ENCODE assay signal across 29 cellular contexts in the genomic region with DNA sequence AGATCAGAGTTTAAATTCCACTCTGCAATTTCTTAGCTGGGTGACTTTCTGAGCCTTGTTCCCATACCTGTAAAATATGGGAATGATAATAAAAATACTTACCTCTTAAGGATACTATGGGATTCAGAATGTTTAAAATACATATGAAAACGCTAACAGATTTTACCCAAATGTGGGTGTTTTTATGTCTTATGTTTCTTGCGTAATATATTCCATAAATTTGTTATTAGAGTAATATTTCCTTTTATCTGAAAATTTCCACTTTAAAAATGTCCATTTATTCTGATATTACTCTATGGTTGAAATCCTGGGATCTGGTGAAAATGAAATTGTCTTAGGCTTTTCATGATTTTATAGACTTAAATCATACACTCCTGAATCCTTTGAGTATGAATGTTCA.
"Had no signal": no experiment of that assay in that cellular context is flagged by ENCODE, and none has a peak within 500 bp of the region (broad histone marks: within the 10 kb centered on the region; RNA-seq: fewer than 3 reads in every experiment).

No MANE protein-coding gene starts in this region.

- H3K36me3 Mint-ChIP-seq: WTC11 had no signal

- H3K4me1 ChIP-seq: SJCRH30 had no signal

- H3K9me3 ChIP-seq: ascending aorta, SJCRH30 had no signal

- H3K27ac ChIP-seq: ascending aorta, SJCRH30, SK-N-MC had no signal

- H3K4me1 Mint-ChIP-seq: WTC11 had no signal

- ATAC-seq: activated CD4-positive, alpha-beta T cell treated with anti-CD3 and anti-CD28 coated beads for 36 hours; activated CD4-positive, CD25-positive, alpha-beta regulatory T cell treated with anti-CD3 and anti-CD28 coated beads, Interleukin-2, amount 50 U/mL, for 24 hours; activated CD8-positive, alpha-beta T cell treated with anti-CD3 and anti-CD28 coated beads, Interleukin-2, amount 10 ng/mL, durations not matched to agents 7 days and 5 days; Panc1; WTC11 had no signal

- H3K27me3 ChIP-seq: ascending aorta, cardiac muscle cell, SJCRH30 had no signal

- H3K4me3 ChIP-seq: ascending aorta, cardiac muscle cell, SJCRH30, SK-N-MC had no signal

- H3K9me3 Mint-ChIP-seq: activated CD4-positive, alpha-beta T cell treated with anti-CD3 and anti-CD28 coated beads, Interleukin-2, amount 10 ng/mL, durations not matched to agents 7 days and 5 days; activated naive CD4-positive, alpha-beta T cell treated with anti-CD3 and anti-CD28 coated beads, Interleukin-2, amount 50 U/mL, for 24 hours; activated T-cell treated with anti-CD3 and anti-CD28 coated beads, Interleukin-2, amount 50 U/mL, for 24 hours; activated T-helper 2 cell treated with anti-CD3 and anti-CD28 coated beads, Interferon-gamma antibody, Interleukin-2, Interleukin-4, amounts not matched to agents 10 μg/mL and 5 μg/mL and 100 μg/mL, durations not matched to agents 14 hours and 24 hours and 36 hours; T-helper 2 cell treated with Interferon-gamma antibody and Interleukin-4, amounts not matched to agents 5 μg/mL and 100 μg/mL, for 36 hours; WTC11 had no signal

- H3K27me3 Mint-ChIP-seq: activated CD4-positive, alpha-beta T cell treated with anti-CD3 and anti-CD28 coated beads for 36 hours; activated CD4-positive, alpha-beta T cell treated with anti-CD3 and anti-CD28 coated beads, Interleukin-2, amount 10 ng/mL, durations not matched to agents 7 days and 5 days; activated naive CD4-positive, alpha-beta T cell treated with anti-CD3 and anti-CD28 coated beads, Interleukin-2, amount 50 U/mL, for 24 hours; activated naive CD8-positive, alpha-beta T cell treated with anti-CD3 and anti-CD28 coated beads, Interleukin-2, amount 10 ng/mL, durations not matched to agents 7 days and 5 days; activated T-cell treated with anti-CD3 and anti-CD28 coated beads, Interleukin-2, amount 50 U/mL, for 24 hours had no signal

- H3K4me3 Mint-ChIP-seq: activated CD4-positive, alpha-beta T cell treated with anti-CD3 and anti-CD28 coated beads for 36 hours; activated CD4-positive, alpha-beta T cell treated with anti-CD3 and anti-CD28 coated beads, Interleukin-2, amount 10 ng/mL, durations not matched to agents 7 days and 5 days; activated CD8-positive, alpha-beta T cell treated with anti-CD3 and anti-CD28 coated beads, Interleukin-2, amount 10 ng/mL, durations not matched to agents 7 days and 5 days; activated naive CD4-positive, alpha-beta T cell treated with anti-CD3 and anti-CD28 coated beads, Interleukin-2, amount 50 U/mL, for 24 hours; activated naive CD8-positive, alpha-beta T cell treated with anti-CD3 and anti-CD28 coated beads, Interleukin-2, amount 10 ng/mL, durations not matched to agents 7 days and 5 days; activated T-cell treated with anti-CD3 and anti-CD28 coated beads, Interleukin-2, amount 50 U/mL, for 24 hours; T-helper 2 cell treated with Interferon-gamma antibody and Interleukin-4, amounts not matched to agents 5 μg/mL and 100 μg/mL, for 36 hours; WTC11 had no signal

- H3K36me3 ChIP-seq: ascending aorta, cardiac muscle cell, SJCRH30 had no signal

- DNase-seq: activated CD4-positive, alpha-beta T cell treated with anti-CD3 and anti-CD28 coated beads for 36 hours; activated CD4-positive, alpha-beta T cell treated with anti-CD3 and anti-CD28 coated beads, Interleukin-2, amount 10 ng/mL, durations not matched to agents 7 days and 5 days; activated CD4-positive, alpha-beta T cell treated with anti-CD3 and anti-CD28 coated beads, Interleukin-2, amount 50 U/mL, for 48 hours; activated CD8-positive, alpha-beta T cell treated with anti-CD3 and anti-CD28 coated beads, Interleukin-2, amount 10 ng/mL, durations not matched to agents 7 days and 5 days; activated gamma-delta T cell; activated naive CD4-positive, alpha-beta T cell treated with Interleukin-2 at 50 U/mL for 16 hours; activated naive CD8-positive, alpha-beta T cell treated with anti-CD3 and anti-CD28 coated beads, Interleukin-2, amount 10 ng/mL, durations not matched to agents 7 days and 5 days; activated T-cell treated with anti-CD3 and anti-CD28 coated beads, Interleukin-2, amount 50 U/mL, for 24 hours; amygdala; Karpas-422; KBM-7; NCI-H1105; NCI-H1417 treated with DMSO at 0.1 percent for 48 hours; NCI-H187 treated with DMSO at 0.1 percent for 48 hours; NCI-H2081; NCI-H226; NCI-H446 treated with DMSO at 0.1 percent for 48 hours; NCI-H524 treated with DMSO at 0.1 percent for 48 hours; SHP77; SJCRH30 had no signal

- H3K27ac Mint-ChIP-seq: activated CD4-positive, alpha-beta T cell treated with anti-CD3 and anti-CD28 coated beads for 36 hours; activated CD4-positive, alpha-beta T cell treated with anti-CD3 and anti-CD28 coated beads, Interleukin-2, amount 10 ng/mL, durations not matched to agents 7 days and 5 days; activated CD8-positive, alpha-beta T cell treated with anti-CD3 and anti-CD28 coated beads, Interleukin-2, amount 10 ng/mL, durations not matched to agents 7 days and 5 days; activated naive CD4-positive, alpha-beta T cell treated with anti-CD3 and anti-CD28 coated beads, Interleukin-2, amount 50 U/mL, for 24 hours; activated naive CD8-positive, alpha-beta T cell treated with anti-CD3 and anti-CD28 coated beads, Interleukin-2, amount 10 ng/mL, durations not matched to agents 7 days and 5 days; activated T-cell treated with anti-CD3 and anti-CD28 coated beads, Interleukin-2, amount 50 U/mL, for 24 hours; activated T-helper 2 cell treated with anti-CD3 and anti-CD28 coated beads, Interferon-gamma antibody, Interleukin-2, Interleukin-4, amounts not matched to agents 10 μg/mL and 5 μg/mL and 100 μg/mL, durations not matched to agents 14 hours and 24 hours and 36 hours; T-helper 2 cell treated with Interferon-gamma antibody and Interleukin-4, amounts not matched to agents 5 μg/mL and 100 μg/mL, for 36 hours; WTC11 had no signal
